ENCODE assay signal across 19 cellular contexts in genomic region chr6:156899071-156899470, GRCh38.
DNase-seq lines count a peak whose midpoint lies in the region; ATAC-seq and TF ChIP-seq lines count a peak whose summit lies in the region.
"Had no signal": no experiment of that assay in that cellular context is flagged by ENCODE, and none has a peak within 500 bp of the region (broad histone marks: within the 10 kb centered on the region; RNA-seq: fewer than 3 reads in every experiment).

No MANE protein-coding gene starts in this region.

- H3K27me3 Mint-ChIP-seq in nephron progenitor cell (ENCODE audit: low read depth, poor library complexity) = peaks cover 4% of the 10 kb centered on the region
- H3K27me3 Mint-ChIP-seq: B cell; CD4-positive, alpha-beta memory T cell had no signal

- no peak for DNase-seq in DND-41
- DNase-seq in Karpas-422 = peak; percentile 37
- no peak for DNase-seq in left lobe of liver (ENCODE audit: low spot score)
- DNase-seq in nephron progenitor cell = no peak
- no peak for DNase-seq in NCI-H510A (lab: John Stamatoyannopoulos, UW)
- DNase-seq: CD4-positive, alpha-beta memory T cell; DMS153; DMS79; GM23248; HFFc6 had no signal

- H3K79me2 ChIP-seq in DND-41 (ENCODE audit: insufficient read depth, low read length) = peaks cover 83% of the 10 kb centered on the region
- H3K79me2 ChIP-seq in Karpas-422 (ENCODE audit: low read length) = peaks cover 96% of the 10 kb centered on the region

- H3K36me3 Mint-ChIP-seq in nephron progenitor cell (ENCODE audit: low read depth) = no peaks in the 10 kb centered on the region

- peak overlapping the region; percentile 47 for H3K27ac Mint-ChIP-seq in nephron progenitor cell
- H3K27ac Mint-ChIP-seq: B cell, HFFc6 had no signal

- no peaks in the 10 kb centered on the region for H3K9me2 ChIP-seq in Karpas-422 (replicated peaks; ENCODE audit: insufficient read depth, low read length)

- H4K20me1 ChIP-seq in DND-41 (ENCODE audit: insufficient read depth, low read length) (peaks cover 54% of the 10 kb centered on the region), Karpas-422 (ENCODE audit: insufficient read depth, low read depth, low read length) (peaks cover 6% of the 10 kb centered on the region; the same call in 1 of the 2 replicates)

- H3K9me3 Mint-ChIP-seq in nephron progenitor cell = no peaks in the 10 kb centered on the region
- H3K9me3 Mint-ChIP-seq: CD4-positive, alpha-beta memory T cell; HFFc6 had no signal

- H3K4me3 ChIP-seq in DND-41 (ENCODE audit: low read depth in 1 of 2, low read length in 2 of 2) (no peak overlapping the region), Karpas-422 (ENCODE audit: low read length) (no peak overlapping the region)
- H3K4me3 ChIP-seq: GM12878, GM23248 had no signal

- H3K4me1 ChIP-seq in DND-41 (ENCODE audit: insufficient read depth, low read length) (no peaks in the 10 kb centered on the region), Karpas-422 (ENCODE audit: low read length) (peaks cover 44% of the 10 kb centered on the region)

- 0 out of 2 replicates have a peak overlapping the region, but pooled peaks have one; percentile 20 for H3K27ac ChIP-seq in DND-41 (ENCODE audit: low read length)
- no peak overlapping the region for H3K27ac ChIP-seq in Karpas-422 (ENCODE audit: low read length)
- H3K27ac ChIP-seq: C4-2B, GM23248, HL-60, KMS-11 had no signal

- H3K27me3 ChIP-seq in DND-41 (ENCODE audit: insufficient read depth, low read length, poor library complexity) (no peaks in the 10 kb centered on the region), Karpas-422 (ENCODE audit: low read length) (no peaks in the 10 kb centered on the region)

- H3K9ac ChIP-seq in DND-41 (ENCODE audit: low read depth, low read length) (no peak overlapping the region), Karpas-422 (ENCODE audit: low read length) (no peak overlapping the region)
- H3K9ac ChIP-seq: GM23248, KMS-11 had no signal

- H2AFZ ChIP-seq in DND-41 (ENCODE audit: low read depth, low read length) (no peak overlapping the region), Karpas-422 (ENCODE audit: low read length) (no peak overlapping the region)
- H2AFZ ChIP-seq: GM23248 had no signal

- TF ChIP-seq CTCF in DND-41 (IDR thresholded peaks at IDR 0.05; ENCODE audit: borderline replicate concordance, extremely low read depth, low read length, poor library complexity, severe bottlenecking) (no peak), nephron progenitor cell (IDR thresholded peaks at IDR 0.05) (no peak)

- ATAC-seq in DND-41 (ENCODE audit: insufficient read depth, low read depth) (no peak), left lobe of liver (peak; percentile 60), GM19351 (IDR thresholded peaks at IDR 0.05; ENCODE audit: unreplicated experiment) (no peak), GM21390 (IDR thresholded peaks at IDR 0.05; ENCODE audit: unreplicated experiment) (no peak)
- no peak for ATAC-seq in activated CD4-positive, CD25-positive, alpha-beta regulatory T cell treated with anti-CD3 and anti-CD28 coated beads, Interleukin-2, amount 50 U/mL, for 24 hours
- ATAC-seq: GM12878, HCT116 had no signal

- H3K36me3 ChIP-seq in DND-41 (ENCODE audit: insufficient read depth, low read length) = peaks cover 25% of the 10 kb centered on the region; the same call in 1 of the 2 replicates
- H3K36me3 ChIP-seq in Karpas-422 (ENCODE audit: insufficient read depth, low read length) = peaks cover 32% of the 10 kb centered on the region

- H3K9me3 ChIP-seq in DND-41 (ENCODE audit: insufficient read depth, low read length, severe bottlenecking) (no peaks in the 10 kb centered on the region), Karpas-422 (ENCODE audit: low read length) (no peaks in the 10 kb centered on the region)

- H3K4me2 ChIP-seq in DND-41 (ENCODE audit: insufficient read depth, low read length) (no peak overlapping the region), Karpas-422 (ENCODE audit: low read depth, low read length, poor library complexity, severe bottlenecking) (no peak overlapping the region)
- H3K4me2 ChIP-seq: KMS-11 had no signal

- no peak overlapping the region for H3K4me3 Mint-ChIP-seq in nephron progenitor cell
- H3K4me3 Mint-ChIP-seq: B cell, HFFc6 had no signal

- peaks cover 20% of the 10 kb centered on the region for H3K4me1 Mint-ChIP-seq in nephron progenitor cell
